1 cellular context compared by ENCODE assay signal in the genomic region with DNA sequence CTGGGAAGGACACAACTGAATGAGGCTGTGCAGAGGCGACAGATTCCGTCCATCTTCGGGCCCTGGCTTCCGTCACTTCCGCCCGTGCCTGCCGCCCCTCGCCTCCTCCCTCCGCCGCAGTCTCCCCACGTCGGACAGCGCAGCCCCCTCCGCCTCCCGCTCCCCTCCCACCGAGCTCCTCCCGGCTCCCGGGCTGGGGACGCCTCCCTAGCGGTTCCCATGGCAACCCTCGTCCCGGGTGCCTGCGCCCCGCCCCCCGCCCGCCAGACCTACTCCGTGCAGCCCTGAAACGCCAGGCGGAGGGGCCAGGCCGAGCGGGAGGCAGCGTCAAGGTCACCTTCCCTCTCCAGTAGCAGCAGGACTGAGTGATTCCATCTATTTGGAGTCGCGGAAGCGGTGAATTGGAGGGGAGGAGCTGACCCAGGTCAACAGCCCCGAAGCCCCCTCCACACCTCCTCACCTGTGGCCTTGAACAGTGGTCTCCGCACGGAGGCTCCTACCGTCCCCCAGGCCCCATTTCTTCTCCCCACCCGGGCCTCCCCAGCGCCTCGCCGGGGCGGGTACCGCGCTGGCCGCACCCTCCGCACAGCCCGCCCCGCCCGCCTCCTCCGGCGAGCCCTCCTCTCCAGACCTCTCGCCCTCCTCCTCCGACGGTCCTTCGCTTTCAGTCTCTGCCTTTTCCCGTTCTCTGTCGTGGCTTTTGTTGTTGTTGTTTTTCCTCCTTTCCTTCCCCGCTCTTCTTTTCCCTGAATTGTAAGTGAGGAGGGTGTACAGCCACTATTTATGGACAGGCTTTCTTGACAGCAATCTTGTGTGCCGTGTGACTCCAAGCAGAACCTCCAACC.
TF ChIP-seq lines count a peak whose summit lies in the region.

No MANE protein-coding gene starts in this region.

TF ChIP-seq in HEK293, 187 proteins besides CTCF, POLR2A, EP300 and RAD21 (continued from another document and continues in another):
- TF ChIP-seq ZNF274 (IDR thresholded peaks at IDR 0.05; ENCODE audit: low read length) = no peak
- TF ChIP-seq ZNF274 (tag by site-specific recombination; IDR thresholded peaks at IDR 0.05; ENCODE audit: borderline replicate concordance) = no peak
- TF ChIP-seq PRDM10 (tag by site-specific recombination; IDR thresholded peaks at IDR 0.05) = 0 out of 2 replicates have a peak, but pooled peaks have one; percentile 11
- TF ChIP-seq, protein P1, sequence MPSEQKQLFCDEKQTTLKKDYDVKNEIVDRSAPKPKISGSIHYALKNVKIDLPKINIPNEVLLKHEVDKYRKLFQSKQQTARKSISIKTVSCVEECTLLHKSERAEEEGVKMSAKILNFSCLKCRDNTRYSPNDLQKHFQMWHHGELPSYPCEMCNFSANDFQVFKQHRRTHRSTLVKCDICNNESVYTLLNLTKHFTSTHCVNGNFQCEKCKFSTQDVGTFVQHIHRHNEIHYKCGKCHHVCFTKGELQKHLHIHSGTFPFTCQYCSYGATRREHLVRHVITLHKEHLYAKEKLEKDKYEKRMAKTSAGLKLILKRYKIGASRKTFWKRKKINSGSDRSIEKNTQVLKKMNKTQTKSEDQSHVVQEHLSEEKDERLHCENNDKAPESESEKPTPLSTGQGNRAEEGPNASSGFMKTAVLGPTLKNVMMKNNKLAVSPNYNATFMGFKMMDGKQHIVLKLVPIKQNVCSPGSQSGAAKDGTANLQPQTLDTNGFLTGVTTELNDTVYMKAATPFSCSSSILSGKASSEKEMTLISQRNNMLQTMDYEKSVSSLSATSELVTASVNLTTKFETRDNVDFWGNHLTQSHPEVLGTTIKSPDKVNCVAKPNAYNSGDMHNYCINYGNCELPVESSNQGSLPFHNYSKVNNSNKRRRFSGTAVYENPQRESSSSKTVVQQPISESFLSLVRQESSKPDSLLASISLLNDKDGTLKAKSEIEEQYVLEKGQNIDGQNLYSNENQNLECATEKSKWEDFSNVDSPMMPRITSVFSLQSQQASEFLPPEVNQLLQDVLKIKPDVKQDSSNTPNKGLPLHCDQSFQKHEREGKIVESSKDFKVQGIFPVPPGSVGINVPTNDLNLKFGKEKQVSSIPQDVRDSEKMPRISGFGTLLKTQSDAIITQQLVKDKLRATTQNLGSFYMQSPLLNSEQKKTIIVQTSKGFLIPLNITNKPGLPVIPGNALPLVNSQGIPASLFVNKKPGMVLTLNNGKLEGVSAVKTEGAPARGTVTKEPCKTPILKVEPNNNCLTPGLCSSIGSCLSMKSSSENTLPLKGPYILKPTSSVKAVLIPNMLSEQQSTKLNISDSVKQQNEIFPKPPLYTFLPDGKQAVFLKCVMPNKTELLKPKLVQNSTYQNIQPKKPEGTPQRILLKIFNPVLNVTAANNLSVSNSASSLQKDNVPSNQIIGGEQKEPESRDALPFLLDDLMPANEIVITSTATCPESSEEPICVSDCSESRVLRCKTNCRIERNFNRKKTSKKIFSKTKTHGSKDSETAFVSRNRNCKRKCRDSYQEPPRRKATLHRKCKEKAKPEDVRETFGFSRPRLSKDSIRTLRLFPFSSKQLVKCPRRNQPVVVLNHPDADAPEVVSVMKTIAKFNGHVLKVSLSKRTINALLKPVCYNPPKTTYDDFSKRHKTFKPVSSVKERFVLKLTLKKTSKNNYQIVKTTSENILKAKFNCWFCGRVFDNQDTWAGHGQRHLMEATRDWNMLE (tag by site-specific recombination; conservative IDR thresholded peaks at IDR 0.05; ENCODE audit: low read depth) = no peak
- no peak; the same call in 1 of the 2 replicates for TF ChIP-seq ZNF707 (tag by site-specific recombination; IDR thresholded peaks at IDR 0.05)
- peak; percentile 87 for TF ChIP-seq ZNF600 (tag by site-specific recombination; IDR thresholded peaks at IDR 0.05)
- no peak for TF ChIP-seq ZNF664 (tag by site-specific recombination; IDR thresholded peaks at IDR 0.05)
- no peak for TF ChIP-seq ZNF473 (tag by site-specific recombination; IDR thresholded peaks at IDR 0.05)
- TF ChIP-seq ZNF121 (tag by site-specific recombination; IDR thresholded peaks at IDR 0.05) = peak; percentile 81; the same call in 1 of the 2 replicates
- TF ChIP-seq ZNF174 (tag by site-specific recombination; IDR thresholded peaks at IDR 0.05) = no peak
- peak; percentile 82 for TF ChIP-seq SP7 (tag by site-specific recombination; IDR thresholded peaks at IDR 0.05)
- TF ChIP-seq ZNF580 (tag by site-specific recombination; IDR thresholded peaks at IDR 0.05) = no peak
- TF ChIP-seq, protein P2, sequence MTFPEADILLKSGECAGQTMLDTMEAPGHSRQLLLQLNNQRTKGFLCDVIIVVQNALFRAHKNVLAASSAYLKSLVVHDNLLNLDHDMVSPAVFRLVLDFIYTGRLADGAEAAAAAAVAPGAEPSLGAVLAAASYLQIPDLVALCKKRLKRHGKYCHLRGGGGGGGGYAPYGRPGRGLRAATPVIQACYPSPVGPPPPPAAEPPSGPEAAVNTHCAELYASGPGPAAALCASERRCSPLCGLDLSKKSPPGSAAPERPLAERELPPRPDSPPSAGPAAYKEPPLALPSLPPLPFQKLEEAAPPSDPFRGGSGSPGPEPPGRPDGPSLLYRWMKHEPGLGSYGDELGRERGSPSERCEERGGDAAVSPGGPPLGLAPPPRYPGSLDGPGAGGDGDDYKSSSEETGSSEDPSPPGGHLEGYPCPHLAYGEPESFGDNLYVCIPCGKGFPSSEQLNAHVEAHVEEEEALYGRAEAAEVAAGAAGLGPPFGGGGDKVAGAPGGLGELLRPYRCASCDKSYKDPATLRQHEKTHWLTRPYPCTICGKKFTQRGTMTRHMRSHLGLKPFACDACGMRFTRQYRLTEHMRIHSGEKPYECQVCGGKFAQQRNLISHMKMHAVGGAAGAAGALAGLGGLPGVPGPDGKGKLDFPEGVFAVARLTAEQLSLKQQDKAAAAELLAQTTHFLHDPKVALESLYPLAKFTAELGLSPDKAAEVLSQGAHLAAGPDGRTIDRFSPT (tag by site-specific recombination; IDR thresholded peaks at IDR 0.05) = no peak
- TF ChIP-seq ZNF433 (tag by site-specific recombination; IDR thresholded peaks at IDR 0.05; ENCODE audit: low read depth) = no peak
- peak; percentile 52; the same call in 1 of the 2 replicates for TF ChIP-seq ZSCAN23 (tag by site-specific recombination; IDR thresholded peaks at IDR 0.05)
- TF ChIP-seq ZNF132 (tag by site-specific recombination; IDR thresholded peaks at IDR 0.05; ENCODE audit: borderline replicate concordance) = no peak
- no peak for TF ChIP-seq ZBTB21 (tag by site-specific recombination; IDR thresholded peaks at IDR 0.05)
- peak; percentile 97 for TF ChIP-seq IKZF3 (tag by site-specific recombination; IDR thresholded peaks at IDR 0.05)
- TF ChIP-seq ZNF670 (tag by site-specific recombination; IDR thresholded peaks at IDR 0.05; ENCODE audit: low read depth) = no peak
- no peak for TF ChIP-seq HOXA7 (CRISPR knock-in tag; IDR thresholded peaks at IDR 0.05; ENCODE audit: borderline replicate concordance)
- TF ChIP-seq ZNF621 (tag by site-specific recombination; IDR thresholded peaks at IDR 0.05) = no peak
- no peak; the same call in 1 of the 2 replicates for TF ChIP-seq ZNF837 (tag by site-specific recombination; IDR thresholded peaks at IDR 0.05)
- TF ChIP-seq ZNF324 (tag by site-specific recombination; IDR thresholded peaks at IDR 0.05) = no peak
- TF ChIP-seq, protein P3, sequence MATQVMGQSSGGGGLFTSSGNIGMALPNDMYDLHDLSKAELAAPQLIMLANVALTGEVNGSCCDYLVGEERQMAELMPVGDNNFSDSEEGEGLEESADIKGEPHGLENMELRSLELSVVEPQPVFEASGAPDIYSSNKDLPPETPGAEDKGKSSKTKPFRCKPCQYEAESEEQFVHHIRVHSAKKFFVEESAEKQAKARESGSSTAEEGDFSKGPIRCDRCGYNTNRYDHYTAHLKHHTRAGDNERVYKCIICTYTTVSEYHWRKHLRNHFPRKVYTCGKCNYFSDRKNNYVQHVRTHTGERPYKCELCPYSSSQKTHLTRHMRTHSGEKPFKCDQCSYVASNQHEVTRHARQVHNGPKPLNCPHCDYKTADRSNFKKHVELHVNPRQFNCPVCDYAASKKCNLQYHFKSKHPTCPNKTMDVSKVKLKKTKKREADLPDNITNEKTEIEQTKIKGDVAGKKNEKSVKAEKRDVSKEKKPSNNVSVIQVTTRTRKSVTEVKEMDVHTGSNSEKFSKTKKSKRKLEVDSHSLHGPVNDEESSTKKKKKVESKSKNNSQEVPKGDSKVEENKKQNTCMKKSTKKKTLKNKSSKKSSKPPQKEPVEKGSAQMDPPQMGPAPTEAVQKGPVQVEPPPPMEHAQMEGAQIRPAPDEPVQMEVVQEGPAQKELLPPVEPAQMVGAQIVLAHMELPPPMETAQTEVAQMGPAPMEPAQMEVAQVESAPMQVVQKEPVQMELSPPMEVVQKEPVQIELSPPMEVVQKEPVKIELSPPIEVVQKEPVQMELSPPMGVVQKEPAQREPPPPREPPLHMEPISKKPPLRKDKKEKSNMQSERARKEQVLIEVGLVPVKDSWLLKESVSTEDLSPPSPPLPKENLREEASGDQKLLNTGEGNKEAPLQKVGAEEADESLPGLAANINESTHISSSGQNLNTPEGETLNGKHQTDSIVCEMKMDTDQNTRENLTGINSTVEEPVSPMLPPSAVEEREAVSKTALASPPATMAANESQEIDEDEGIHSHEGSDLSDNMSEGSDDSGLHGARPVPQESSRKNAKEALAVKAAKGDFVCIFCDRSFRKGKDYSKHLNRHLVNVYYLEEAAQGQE (tag by site-specific recombination; IDR thresholded peaks at IDR 0.05) = peak; percentile 92
- TF ChIP-seq ZNF140 (tag by site-specific recombination; IDR thresholded peaks at IDR 0.05) = no peak
- TF ChIP-seq ZNF280D (tag by site-specific recombination; IDR thresholded peaks at IDR 0.05) = no peak
- TF ChIP-seq KLF10 (tag by site-specific recombination; IDR thresholded peaks at IDR 0.05) = peak; percentile 85
- peak; percentile 81; the same call in 1 of the 2 replicates for TF ChIP-seq ZNF610 (tag by site-specific recombination; IDR thresholded peaks at IDR 0.05; ENCODE audit: borderline replicate concordance)
- TF ChIP-seq ZNF544 (tag by site-specific recombination; IDR thresholded peaks at IDR 0.05) = no peak
- TF ChIP-seq ZNF530 (tag by site-specific recombination; IDR thresholded peaks at IDR 0.05; ENCODE audit: low read depth) = no peak
- no peak for TF ChIP-seq ZNF548 (tag by site-specific recombination; IDR thresholded peaks at IDR 0.05)
